Comparison of ENCODE assay signal across 13 cellular contexts in the genomic region with DNA sequence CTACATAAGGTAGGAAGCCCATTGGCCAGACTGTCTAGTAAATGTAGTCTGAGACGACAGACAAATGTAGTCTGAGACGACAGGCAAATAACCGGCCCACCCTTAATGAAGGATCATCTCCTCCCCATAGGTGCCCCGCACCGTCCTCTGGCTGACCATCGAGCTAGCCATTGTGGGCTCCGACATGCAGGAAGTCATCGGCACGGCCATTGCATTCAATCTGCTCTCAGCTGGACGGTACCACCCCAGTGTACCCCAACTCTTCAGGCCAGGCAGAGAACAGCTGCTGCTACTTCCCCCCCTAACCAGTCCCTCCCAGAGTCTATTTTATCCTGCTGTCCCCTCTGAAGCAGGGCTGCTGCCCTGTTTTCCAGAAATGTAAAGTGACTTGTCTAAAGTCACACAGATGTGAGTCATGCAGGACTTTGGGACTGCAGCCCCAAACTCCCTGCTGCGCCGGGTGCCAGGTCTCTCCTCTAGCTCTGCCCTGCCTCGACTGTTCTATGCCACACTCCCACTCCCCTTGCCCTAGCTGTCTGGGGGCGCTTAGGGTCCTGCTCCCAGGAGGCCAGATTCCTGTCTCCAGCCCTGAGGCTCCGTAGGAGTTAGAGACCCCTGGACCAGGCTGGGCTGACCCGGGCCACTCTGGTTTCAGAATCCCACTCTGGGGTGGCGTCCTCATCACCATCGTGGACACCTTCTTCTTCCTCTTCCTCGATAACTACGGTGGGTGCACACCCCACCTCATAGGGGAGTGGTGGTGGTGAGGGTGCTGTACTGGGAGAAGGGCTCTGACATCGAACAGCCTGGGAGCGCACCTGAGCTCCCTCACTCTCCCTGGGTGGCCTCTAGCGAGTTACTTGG. TPM values are rescaled to one million over a fixed set of nuclear protein-coding genes. Genes with fewer than 3 reads are reported as not detected.
DNase-seq lines count a peak whose midpoint lies in the region; ATAC-seq and TF ChIP-seq lines count a peak whose summit lies in the region.
"Had no signal": no experiment of that assay in that cellular context is flagged by ENCODE, and none has a peak within 500 bp of the region (broad histone marks: within the 10 kb centered on the region; RNA-seq: fewer than 3 reads in every experiment).

No MANE protein-coding gene starts in this region.

- no peaks in the 10 kb centered on the region for H3K36me3 Mint-ChIP-seq in activated CD8-positive, alpha-beta T cell treated with anti-CD3 and anti-CD28 coated beads for 36 hours (ENCODE audit: low read depth)
- no peaks in the 10 kb centered on the region for H3K36me3 Mint-ChIP-seq in activated CD8-positive, alpha-beta T cell treated with anti-CD3 and anti-CD28 coated beads, Interleukin-2, amount 10 ng/mL, durations not matched to agents 7 days and 5 days (ENCODE audit: low read depth)
- no peaks in the 10 kb centered on the region for H3K36me3 Mint-ChIP-seq in memory B cell

- no peaks in the 10 kb centered on the region for H3K4me1 ChIP-seq in colonic mucosa
- H3K4me1 ChIP-seq in suprapubic skin: peaks cover 25% of the 10 kb centered on the region

- intact Hi-C loops in activated CD8-positive, alpha-beta T cell treated with anti-CD3 and anti-CD28 coated beads for 36 hours (cut with micrococcal nuclease): no loop called here
- intact Hi-C loops in colonic mucosa (cut with DNase I): no loop called here

- POLR2A ChIA-PET in activated CD8-positive, alpha-beta T cell treated with anti-CD3 and anti-CD28 coated beads for 36 hours (lab: Charles Lee): interaction anchor here (0.8 to 1.6 kb wide), 2 partner anchors 10 to 71 kb away, joined by 4 to 6 read pairs; no protein-coding TSS in a partner anchor
- POLR2A ChIA-PET in activated CD8-positive, alpha-beta T cell treated with anti-CD3 and anti-CD28 coated beads, Interleukin-2, amount 10 ng/mL, durations not matched to agents 7 days and 5 days (lab: Charles Lee): no interaction called here

- DNase-seq in activated CD8-positive, alpha-beta T cell treated with anti-CD3 and anti-CD28 coated beads for 36 hours: no peak
- no peak for DNase-seq in activated CD8-positive, alpha-beta T cell treated with anti-CD3 and anti-CD28 coated beads, Interleukin-2, amount 10 ng/mL, durations not matched to agents 7 days and 5 days
- DNase-seq in colonic mucosa (no peak), memory B cell (ENCODE audit: low spot score in 2 of 2) (no peak), suprapubic skin (ENCODE audit: low spot score in 2 of 2) (no peak), LoVo (ENCODE audit: low spot score) (no peak), dedifferentiated amniotic fluid mesenchymal stem cell (ENCODE audit: extremely low spot score) (no peak), HUDEP-2 (lab: John Stamatoyannopoulos, UW; ENCODE audit: unreplicated experiment in 76 of 76) (no peak)
- DNase-seq: DND-41, NCI-H1092 had no signal

- TF ChIP-seq POLR2A in suprapubic skin (IDR thresholded peaks at IDR 0.05): no peak

- no peak for TF ChIP-seq CTCF in activated CD8-positive, alpha-beta T cell treated with anti-CD3 and anti-CD28 coated beads for 36 hours (IDR thresholded peaks at IDR 0.05)
- TF ChIP-seq CTCF in colonic mucosa (IDR thresholded peaks at IDR 0.05): no peak
- no peak for TF ChIP-seq CTCF in suprapubic skin (IDR thresholded peaks at IDR 0.05)

- ATAC-seq in activated CD8-positive, alpha-beta T cell treated with anti-CD3 and anti-CD28 coated beads for 36 hours: no peak
- ATAC-seq in activated CD8-positive, alpha-beta T cell treated with anti-CD3 and anti-CD28 coated beads, Interleukin-2, amount 10 ng/mL, durations not matched to agents 7 days and 5 days: no peak
- no peak for ATAC-seq in memory B cell (ENCODE audit: low read depth)
- ATAC-seq: activated T-helper 17 cell treated with anti-CD3 and anti-CD28 coated beads, Interleukin-2, amount 50 U/mL, for 72 hours had no signal

- H3K9me3 ChIP-seq in colonic mucosa (no peaks in the 10 kb centered on the region), suprapubic skin (no peaks in the 10 kb centered on the region)

- peak overlapping the region; percentile 42 for H3K4me3 Mint-ChIP-seq in activated CD8-positive, alpha-beta T cell treated with anti-CD3 and anti-CD28 coated beads for 36 hours
- H3K4me3 Mint-ChIP-seq in activated CD8-positive, alpha-beta T cell treated with anti-CD3 and anti-CD28 coated beads, Interleukin-2, amount 10 ng/mL, durations not matched to agents 7 days and 5 days: no peak overlapping the region
- peak overlapping the region; percentile 46 for H3K4me3 Mint-ChIP-seq in memory B cell
- H3K4me3 Mint-ChIP-seq: activated T-helper 17 cell treated with anti-CD3 and anti-CD28 coated beads, Interleukin-2, amount 50 U/mL, for 72 hours had no signal

- WGBS in suprapubic skin: 67% methylated on average over 19 of the region's 23 CpGs

- no peaks in the 10 kb centered on the region for H3K36me3 ChIP-seq in colonic mucosa
- no peaks in the 10 kb centered on the region for H3K36me3 ChIP-seq in suprapubic skin

- H3K9ac ChIP-seq in colonic mucosa (ENCODE audit: low read depth in 2 of 2, low read length in 2 of 2): peak overlapping the region in 1 of 2 donors; percentile 72

- CTCF ChIA-PET in activated CD8-positive, alpha-beta T cell treated with anti-CD3 and anti-CD28 coated beads for 36 hours (lab: Charles Lee): interaction anchor here (1.0 kb wide), 2 partner anchors 30 to 85 kb away, joined by 4 to 5 read pairs; partner anchors contain the start of gene CATIP
- CTCF ChIA-PET in activated CD8-positive, alpha-beta T cell treated with anti-CD3 and anti-CD28 coated beads, Interleukin-2, amount 10 ng/mL, durations not matched to agents 7 days and 5 days (lab: Charles Lee): interaction anchor here (0.6 to 1.7 kb wide), 3 partner anchors 10 to 1123 kb away, joined by 3 to 5 read pairs (median 3); no protein-coding TSS in a partner anchor

- H3K9me3 Mint-ChIP-seq in activated CD8-positive, alpha-beta T cell treated with anti-CD3 and anti-CD28 coated beads for 36 hours: no peaks in the 10 kb centered on the region
- no peaks in the 10 kb centered on the region for H3K9me3 Mint-ChIP-seq in activated CD8-positive, alpha-beta T cell treated with anti-CD3 and anti-CD28 coated beads, Interleukin-2, amount 10 ng/mL, durations not matched to agents 7 days and 5 days (ENCODE audit: insufficient read depth)
- H3K9me3 Mint-ChIP-seq in memory B cell: no peaks in the 10 kb centered on the region
- H3K9me3 Mint-ChIP-seq: activated T-helper 17 cell treated with anti-CD3 and anti-CD28 coated beads, Interleukin-2, amount 50 U/mL, for 72 hours had no signal

- peak overlapping the region; percentile 34 for H3K4me3 ChIP-seq in colonic mucosa
- H3K4me3 ChIP-seq in suprapubic skin: peak overlapping the region; percentile 34

- TF ChIP-seq EP300 in suprapubic skin (IDR thresholded peaks at IDR 0.05): no peak

- peaks cover 4% of the 10 kb centered on the region for H3K27me3 Mint-ChIP-seq in activated CD8-positive, alpha-beta T cell treated with anti-CD3 and anti-CD28 coated beads for 36 hours
- peaks cover 13% of the 10 kb centered on the region for H3K27me3 Mint-ChIP-seq in activated CD8-positive, alpha-beta T cell treated with anti-CD3 and anti-CD28 coated beads, Interleukin-2, amount 10 ng/mL, durations not matched to agents 7 days and 5 days (ENCODE audit: low read depth)
- H3K27me3 Mint-ChIP-seq in memory B cell: peaks cover 6% of the 10 kb centered on the region

- H3K4me1 Mint-ChIP-seq in activated CD8-positive, alpha-beta T cell treated with anti-CD3 and anti-CD28 coated beads for 36 hours (ENCODE audit: low read depth): peaks cover 7% of the 10 kb centered on the region
- H3K4me1 Mint-ChIP-seq in activated CD8-positive, alpha-beta T cell treated with anti-CD3 and anti-CD28 coated beads, Interleukin-2, amount 10 ng/mL, durations not matched to agents 7 days and 5 days (ENCODE audit: low read depth): peaks cover 5% of the 10 kb centered on the region
- H3K4me1 Mint-ChIP-seq in memory B cell: peaks cover 3% of the 10 kb centered on the region

- peak overlapping the region; percentile 42 for H3K27ac ChIP-seq in colonic mucosa
- no peak overlapping the region for H3K27ac ChIP-seq in suprapubic skin

- H3K27ac Mint-ChIP-seq in activated CD8-positive, alpha-beta T cell treated with anti-CD3 and anti-CD28 coated beads for 36 hours: peak overlapping the region; percentile 45
- no peak overlapping the region for H3K27ac Mint-ChIP-seq in activated CD8-positive, alpha-beta T cell treated with anti-CD3 and anti-CD28 coated beads, Interleukin-2, amount 10 ng/mL, durations not matched to agents 7 days and 5 days
- no peak overlapping the region for H3K27ac Mint-ChIP-seq in memory B cell
- H3K27ac Mint-ChIP-seq: activated T-helper 17 cell treated with anti-CD3 and anti-CD28 coated beads, Interleukin-2, amount 50 U/mL, for 72 hours had no signal

- H3K27me3 ChIP-seq in colonic mucosa: no peaks in the 10 kb centered on the region
- H3K27me3 ChIP-seq in suprapubic skin: no peaks in the 10 kb centered on the region

RNA-seq across cellular contexts. Expression of gene SLC11A1, which starts 4.7 kb away (rescaled TPM):
- under 1 TPM; 0.13 to 0.23 TPM for total RNA-seq in activated CD8-positive, alpha-beta T cell treated with anti-CD3 and anti-CD28 coated beads for 36 hours
- total RNA-seq in activated CD8-positive, alpha-beta T cell treated with anti-CD3 and anti-CD28 coated beads, Interleukin-2, amount 10 ng/mL, durations not matched to agents 7 days and 5 days: under 1 TPM; 0.21 to 0.29 TPM
- total RNA-seq in colonic mucosa (1 to 10 TPM; 1.1 to 1.8 TPM), suprapubic skin (10 to 100 TPM in 2 of 4 donors, 1 to 10 TPM in 1, under 1 TPM in 1; 0.78 to 16.1 (median 7.6) TPM)
- total RNA-seq: A172, glomerular endothelial cell had no signal

RNA-seq across cellular contexts. Expression of gene CTDSP1, which starts 12.9 kb away (rescaled TPM):
- 10 to 100 TPM; 85.8 to 94.7 TPM for total RNA-seq in activated CD8-positive, alpha-beta T cell treated with anti-CD3 and anti-CD28 coated beads for 36 hours
- total RNA-seq in activated CD8-positive, alpha-beta T cell treated with anti-CD3 and anti-CD28 coated beads, Interleukin-2, amount 10 ng/mL, durations not matched to agents 7 days and 5 days: 100 to 1,000 TPM; 175 to 185 TPM
- total RNA-seq in colonic mucosa (100 to 1,000 TPM; 137 to 150 TPM), suprapubic skin (100 to 1,000 TPM in 2 of 4 donors, 10 to 100 TPM in 2; 70.3 to 140 (median 99.5) TPM)

RNA-seq across cellular contexts. Expression of gene CATIP, which starts 30.1 kb away (rescaled TPM):
- not detected for total RNA-seq in activated CD8-positive, alpha-beta T cell treated with anti-CD3 and anti-CD28 coated beads for 36 hours
- total RNA-seq in activated CD8-positive, alpha-beta T cell treated with anti-CD3 and anti-CD28 coated beads, Interleukin-2, amount 10 ng/mL, durations not matched to agents 7 days and 5 days: not detected
- total RNA-seq in colonic mucosa: not detected
- not detected for total RNA-seq in suprapubic skin
- total RNA-seq: A172; activated T-helper 17 cell treated with anti-CD3 and anti-CD28 coated beads, Interleukin-2, amount 50 U/mL, for 72 hours; glomerular endothelial cell had no signal

RNA-seq across cellular contexts. Expression of gene VIL1, which starts 32.2 kb away (rescaled TPM):
- total RNA-seq in activated CD8-positive, alpha-beta T cell treated with anti-CD3 and anti-CD28 coated beads for 36 hours: not detected
- total RNA-seq in activated CD8-positive, alpha-beta T cell treated with anti-CD3 and anti-CD28 coated beads, Interleukin-2, amount 10 ng/mL, durations not matched to agents 7 days and 5 days: not detected
- total RNA-seq in colonic mucosa (100 to 1,000 TPM; 545 to 634 TPM), suprapubic skin (1 to 10 TPM in 2 of 4 donors, under 1 TPM in 2; 0.21 to 3.3 (median 1.1) TPM)
- total RNA-seq: A172, glomerular endothelial cell had no signal
